ENCODE assay signal across 8 cellular contexts in genomic region chr9:42743030-42743813, GRCh38.
DNase-seq lines count a peak whose midpoint lies in the region; TF ChIP-seq lines count a peak whose summit lies in the region.
"Not testable (repeated sequence)": the region's sequence is repeated elsewhere in the genome, so short reads cannot be mapped to it uniquely, and the experiment has no call there.

No MANE protein-coding gene starts in this region.

- in situ Hi-C loops in GM13976 (cut with MboI; ENCODE audit: low sequenced_read_pairs, unreplicated experiment), result not testable (repeated sequence)

- WGBS in sigmoid colon, 2 donors, result 40 to 41% methylated on average over 40 of the region's 40 CpGs

- intact Hi-C loops in sigmoid colon (cut with DNase I); vagina (cut with DNase I): not testable (repeated sequence)

- H3K4me1 ChIP-seq in iPS-15b (ENCODE audit: control insufficient read depth, insufficient read depth, low read length); sigmoid colon; vagina: not testable (repeated sequence)

- peak overlapping the region; percentile 41 for H3K4me3 ChIP-seq in iPS-15b (ENCODE audit: low read depth, low read length)
- peak overlapping the region in 1 of 4 donors; percentile 30 for H3K4me3 ChIP-seq in sigmoid colon
- H3K4me3 ChIP-seq in vagina, result not testable (repeated sequence)

- H3K27ac ChIP-seq in caudate nucleus (ENCODE audit: low read depth, low read length); sigmoid colon; vagina: not testable (repeated sequence)

- not testable (repeated sequence) for H3K27me3 ChIP-seq in iPS-15b (ENCODE audit: control insufficient read depth, insufficient read depth, low read length); sigmoid colon; vagina

- TF ChIP-seq CTCF in GM13976 (IDR thresholded peaks at IDR 0.05; ENCODE audit: borderline replicate concordance, control extremely low read depth, extremely low read depth, insufficient read depth, missing control alignments) (peak; percentile 70), sigmoid colon (IDR thresholded peaks at IDR 0.05) (peak in 3 of 4 experiments; percentile 46 to 80 (median 59)), vagina (IDR thresholded peaks at IDR 0.05) (peak; percentile 36 to 65 (median 41))

- TF ChIP-seq POLR2A in sigmoid colon (IDR thresholded peaks at IDR 0.05); vagina (IDR thresholded peaks at IDR 0.05): not testable (repeated sequence)

- DNase-seq in GM13976 (ENCODE audit: low spot score) (peak; percentile 82), HT-29 (ENCODE audit: low spot score) (peak; percentile 57), NCI-H526 (lab: John Stamatoyannopoulos, UW) (peak; percentile 27 to 88), caudate nucleus (lab: John Stamatoyannopoulos, UW) (peak in 55 of 61 donors; percentile 3 to 73 (median 39)), sigmoid colon (peak; percentile 82)
- DNase-seq in activated CD4-positive, alpha-beta T cell treated with anti-CD3 and anti-CD28 coated beads for 4 hours, result peak; percentile 33 to 60
- DNase-seq in vagina (ENCODE audit: extremely low spot score in 2 of 2), result not testable (repeated sequence)

- not testable (repeated sequence) for TF ChIP-seq EP300 in sigmoid colon (IDR thresholded peaks at IDR 0.05)

- H3K36me3 ChIP-seq in iPS-15b (ENCODE audit: control insufficient read depth, insufficient read depth, low read length); sigmoid colon; vagina: not testable (repeated sequence)

- not testable (repeated sequence) for H3K9ac ChIP-seq in iPS-15b (ENCODE audit: low read depth, low read length)

- not testable (repeated sequence) for H3K9me3 ChIP-seq in iPS-15b (ENCODE audit: control insufficient read depth, insufficient read depth, low read length); sigmoid colon; vagina
